In the genomic region with DNA sequence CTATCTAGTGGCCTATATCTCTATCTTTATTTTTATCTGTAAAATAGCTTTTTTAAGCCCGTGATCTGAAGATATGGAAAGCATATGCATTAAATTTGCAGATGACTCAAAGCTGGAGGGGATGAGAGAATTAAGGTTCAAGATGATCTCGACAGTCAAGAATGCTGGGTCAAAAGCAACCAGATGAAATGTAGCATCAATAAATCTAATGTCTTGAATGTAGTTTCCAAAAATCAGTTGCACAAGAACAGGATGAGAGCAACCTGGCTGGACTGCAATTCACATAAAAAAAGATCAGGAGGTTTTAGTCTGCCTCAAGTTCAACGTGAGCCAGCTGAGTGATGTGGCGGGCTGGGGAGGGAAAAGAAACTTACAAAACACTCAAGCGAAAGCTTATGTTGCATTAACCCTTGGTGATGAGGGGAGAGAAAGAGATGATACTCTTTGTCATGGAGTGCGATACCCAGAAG, we compare ENCODE assay signal across 10 cellular contexts.
DNase-seq lines count a peak whose midpoint lies in the region; ATAC-seq and TF ChIP-seq lines count a peak whose summit lies in the region.
"Had no signal": no experiment of that assay in that cellular context is flagged by ENCODE, and none has a peak within 500 bp of the region (broad histone marks: within the 10 kb centered on the region; RNA-seq: fewer than 3 reads in every experiment).

No MANE protein-coding gene starts in this region.

- no peaks in the 10 kb centered on the region for H3F3A ChIP-seq in PC-3 (ENCODE audit: low read length, unreplicated experiment)

- H3K4me3 Mint-ChIP-seq in nephron, result peak overlapping the region in 1 of 3 experiments; percentile 6
- H3K4me3 Mint-ChIP-seq: activated naive CD4-positive, alpha-beta T cell treated with anti-CD3 and anti-CD28 coated beads, Interleukin-2, amount 50 U/mL, for 24 hours had no signal

- intact Hi-C loops in PC-3 (cut with micrococcal nuclease), result no loop called here

- no peak overlapping the region for H3K9ac ChIP-seq in PC-3 (ENCODE audit: low read length)

- H3K79me2 ChIP-seq in PC-3 (ENCODE audit: low read length), result no peaks in the 10 kb centered on the region

- DNase-seq in GM12865 (ENCODE audit: low read depth) (no peak), PC-3 (peak; percentile 51), hypothalamus (lab: John Stamatoyannopoulos, UW) (no peak), NCI-H69 (lab: John Stamatoyannopoulos, UW) (no peak), NCI-H2029 treated with DMSO at 0.1 percent for 48 hours (lab: John Stamatoyannopoulos, UW) (no peak), NCI-H1694 (lab: John Stamatoyannopoulos, UW) (no peak)

- CTCF ChIA-PET in PC-3 (lab: Charles Lee), result no interaction called here

- H3K9me3 ChIP-seq in PC-3 (ENCODE audit: low read length), result no peaks in the 10 kb centered on the region
- H3K9me3 ChIP-seq: suprapubic skin had no signal

- H3K36me3 Mint-ChIP-seq in nephron (ENCODE audit: low read depth), result no peaks in the 10 kb centered on the region
- H3K36me3 Mint-ChIP-seq: activated naive CD4-positive, alpha-beta T cell treated with anti-CD3 and anti-CD28 coated beads, Interleukin-2, amount 50 U/mL, for 24 hours had no signal

- H3K36me3 ChIP-seq in PC-3 (ENCODE audit: low read depth, low read length), result no peaks in the 10 kb centered on the region
- H3K36me3 ChIP-seq: suprapubic skin had no signal

- H3K4me1 Mint-ChIP-seq in nephron, result peaks cover 71% of the 10 kb centered on the region
- H3K4me1 Mint-ChIP-seq: activated naive CD4-positive, alpha-beta T cell treated with anti-CD3 and anti-CD28 coated beads, Interleukin-2, amount 50 U/mL, for 24 hours had no signal

- H3K27ac Mint-ChIP-seq in nephron, result peak overlapping the region; percentile 78 to 93 (median 91)
- H3K27ac Mint-ChIP-seq: activated naive CD4-positive, alpha-beta T cell treated with anti-CD3 and anti-CD28 coated beads, Interleukin-2, amount 50 U/mL, for 24 hours had no signal

- peaks cover 8% of the 10 kb centered on the region for H3K27me3 Mint-ChIP-seq in nephron (ENCODE audit: low read depth)
- H3K27me3 Mint-ChIP-seq: activated naive CD4-positive, alpha-beta T cell treated with anti-CD3 and anti-CD28 coated beads, Interleukin-2, amount 50 U/mL, for 24 hours had no signal

- TF ChIP-seq CTCF in GM12865 (IDR thresholded peaks at IDR 0.05; ENCODE audit: insufficient read depth, low read depth, low read length, missing control alignments) (no peak), PC-3 (conservative IDR thresholded peaks at IDR 0.05; ENCODE audit: low read depth, low read length) (no peak), nephron (IDR thresholded peaks at IDR 0.05; ENCODE audit: unreplicated experiment in 3 of 3) (no peak)

- no peaks in the 10 kb centered on the region for H4K20me1 ChIP-seq in PC-3 (ENCODE audit: low read length)

- no peaks in the 10 kb centered on the region for H3K9me2 ChIP-seq in PC-3 (replicated peaks; ENCODE audit: low read length)

- H3K27ac ChIP-seq in PC-3 (ENCODE audit: low read length), result no peak overlapping the region
- H3K27ac ChIP-seq: suprapubic skin had no signal

- H3K4me1 ChIP-seq in PC-3 (ENCODE audit: insufficient read depth, low read length), result peaks cover 24% of the 10 kb centered on the region

- ATAC-seq in HG02840 (IDR thresholded peaks at IDR 0.05; ENCODE audit: low FRiP score, unreplicated experiment) (peak; percentile 21), PC-3 (no peak)

- H3K4me3 ChIP-seq in GM12865 (ENCODE audit: low read depth, low read length) (peak overlapping the region; percentile 21), PC-3 (ENCODE audit: low read length) (no peak overlapping the region)
- H3K4me3 ChIP-seq: suprapubic skin had no signal

- BruUV-seq in PC-3 (replicated peaks; lab: Mats Ljungman, UMichigan), result no TSS peak

- H3K9me3 Mint-ChIP-seq in nephron, result no peaks in the 10 kb centered on the region
- H3K9me3 Mint-ChIP-seq: activated naive CD4-positive, alpha-beta T cell treated with anti-CD3 and anti-CD28 coated beads, Interleukin-2, amount 50 U/mL, for 24 hours had no signal

- POLR2A ChIA-PET in PC-3 (lab: Charles Lee; ENCODE audit: unreplicated experiment), result no interaction called here

- H3K4me2 ChIP-seq in PC-3 (ENCODE audit: low read length), result 0 out of 2 replicates have a peak overlapping the region, but pooled peaks have one; percentile 1

- H2AFZ ChIP-seq in PC-3 (ENCODE audit: low read length), result no peak overlapping the region

- H3K27me3 ChIP-seq in PC-3 (ENCODE audit: low read length), result no peaks in the 10 kb centered on the region
- H3K27me3 ChIP-seq: suprapubic skin had no signal
